Comparison of ENCODE assay signal across 8 cellular contexts in the genomic region with DNA sequence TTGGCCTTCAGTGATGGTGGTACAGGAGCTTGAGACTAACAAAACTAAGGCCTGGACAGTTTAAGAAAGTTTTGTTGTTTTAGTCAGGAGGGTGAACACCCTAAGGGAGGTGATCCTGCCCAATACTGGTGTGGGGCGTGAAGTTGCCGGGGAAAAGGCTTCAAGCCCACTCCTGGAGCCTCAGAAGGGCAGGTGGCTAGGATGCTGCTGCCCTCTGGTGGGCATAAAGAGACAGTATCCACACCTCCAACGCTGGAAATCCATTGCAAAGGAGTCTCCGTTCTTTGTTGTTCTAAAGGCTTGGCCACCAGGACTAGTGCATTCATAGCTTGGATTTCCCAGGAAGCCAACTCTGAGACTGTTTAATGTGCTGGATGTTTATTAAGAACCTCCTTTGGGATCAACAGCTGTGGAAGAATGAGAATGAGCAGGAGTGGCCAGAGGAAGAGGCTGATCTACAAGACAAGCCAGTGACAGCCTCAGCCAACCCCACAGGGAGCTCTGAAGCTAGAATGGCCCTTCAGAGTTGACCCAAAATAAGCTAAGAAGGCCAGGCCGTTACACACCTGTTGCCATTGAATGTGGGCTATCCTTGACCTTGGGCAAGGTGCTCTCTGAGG. TPM values are rescaled to one million over a fixed set of nuclear protein-coding genes. Genes with fewer than 3 reads are reported as not detected.
A peak's percentile ranks its signal among the peaks of the same experiment; 100 is the strongest.
DNase-seq lines count a peak whose midpoint lies in the region; ATAC-seq and TF ChIP-seq lines count a peak whose summit lies in the region.

No MANE protein-coding gene starts in this region.

- H2BK5ac ChIP-seq in H9 (ENCODE audit: insufficient read length, low read length) (no peak overlapping the region), mesendoderm (ENCODE audit: low read length) (no peak overlapping the region)

- DNase-seq in BJ (ENCODE audit: low read depth) (no peak), H9 (peak; percentile 70), NCI-H510A (lab: John Stamatoyannopoulos, UW) (peak; percentile 65), mesendoderm (peak; percentile 81), thoracic aorta (ENCODE audit: low spot score) (no peak)
- DNase-seq in activated CD4-positive, alpha-beta T cell treated with anti-CD3 and anti-CD28 coated beads for 48 hours = peak; percentile 50
- peak; percentile 32 for DNase-seq in effector CD4-positive, alpha-beta T cell

- H4K91ac ChIP-seq in H9 (ENCODE audit: insufficient read length, low read depth, low read length) = no peak overlapping the region

- POLR2A ChIA-PET in BJ (lab: Charles Lee) = no interaction called here

- H2BK120ac ChIP-seq in H9 (ENCODE audit: low read depth, low read length, poor library complexity, severe bottlenecking) (no peak overlapping the region), mesendoderm (ENCODE audit: low read depth, low read length) (no peak overlapping the region)

- H2BK20ac ChIP-seq in H9 (ENCODE audit: low read depth, low read length, poor library complexity, severe bottlenecking) = no peak overlapping the region

- H3K56ac ChIP-seq in H9 (ENCODE audit: insufficient read length, low read depth, low read length) = no peak overlapping the region
- no peak overlapping the region for H3K56ac ChIP-seq in mesendoderm (ENCODE audit: low read length)

- H3K9me3 ChIP-seq in H9 (ENCODE audit: control insufficient read depth, low read depth, low read length) = no peaks in the 10 kb centered on the region
- no peaks in the 10 kb centered on the region for H3K9me3 ChIP-seq in thoracic aorta

- no peaks in the 10 kb centered on the region for H4K20me1 ChIP-seq in H9 (ENCODE audit: control insufficient read depth, insufficient read depth, insufficient read length)

- H3K4ac ChIP-seq in H9 (ENCODE audit: low read depth, low read length) = no peak overlapping the region
- H3K4ac ChIP-seq in mesendoderm (ENCODE audit: low read depth, low read length) = no peak overlapping the region

- no peak overlapping the region for H3K14ac ChIP-seq in H9 (ENCODE audit: insufficient read depth, low read length)

- H3K79me2 ChIP-seq in H9 (ENCODE audit: insufficient read depth, low read length) (no peaks in the 10 kb centered on the region), mesendoderm (ENCODE audit: control insufficient read depth, insufficient read depth, low read length) (no peaks in the 10 kb centered on the region)

- no peaks in the 10 kb centered on the region for H3K27me3 ChIP-seq in BJ (ENCODE audit: control insufficient read depth, insufficient read depth, low read length)
- no peaks in the 10 kb centered on the region for H3K27me3 ChIP-seq in H9 (ENCODE audit: insufficient read depth, low read length)
- H3K27me3 ChIP-seq in mesendoderm (ENCODE audit: insufficient read depth, low read length, poor library complexity) = no peaks in the 10 kb centered on the region
- H3K27me3 ChIP-seq in thoracic aorta (replicated peaks; ENCODE audit: insufficient read depth) = no peaks in the 10 kb centered on the region

- no peak overlapping the region for H4K5ac ChIP-seq in H9 (ENCODE audit: insufficient read length, low read depth, low read length)
- H4K5ac ChIP-seq in mesendoderm (ENCODE audit: low read length) = no peak overlapping the region

- H3K27ac Mint-ChIP-seq in H9 = peak overlapping the region in 2 of 3 experiments; percentile 54 to 82; a peak in 3 of 7 replicates

- H3K36me3 ChIP-seq in BJ (ENCODE audit: control insufficient read depth, insufficient read depth, low read length) = no peaks in the 10 kb centered on the region
- H3K36me3 ChIP-seq in mesendoderm (ENCODE audit: control insufficient read depth, insufficient read depth, low read length) = peaks cover 4% of the 10 kb centered on the region
- no peaks in the 10 kb centered on the region for H3K36me3 ChIP-seq in thoracic aorta

- CTCF ChIA-PET in BJ (lab: Yijun Ruan, JAX) = interaction anchor here (0.6 to 8.2 kb wide), 37 partner anchors 8 to 528 kb away, joined by 3 to 105 read pairs (median 5); a partner anchor contains a TSS

- H3K27ac ChIP-seq in H9 (ENCODE audit: insufficient read length, low read depth, low read length) (no peak overlapping the region), mesendoderm (ENCODE audit: low read depth, low read length) (no peak overlapping the region), thoracic aorta (no peak overlapping the region)

- no CpG with 5 or more reads among the region's 5 CpGs for WGBS in H9 (ENCODE audit: extremely low coverage, insufficient read length, low lambda C conversion rate)
- no CpG with 5 or more reads among the region's 5 CpGs for WGBS in mesendoderm (ENCODE audit: extremely low coverage, insufficient coverage, low lambda C conversion rate)

- no peak overlapping the region for H3K9ac ChIP-seq in H9 (ENCODE audit: extremely low read depth, insufficient read length, low read length)
- H3K9ac ChIP-seq in mesendoderm (ENCODE audit: low read length) = no peak overlapping the region

- no peak overlapping the region for H3K18ac ChIP-seq in H9 (ENCODE audit: insufficient read length, low read depth, low read length)
- no peak overlapping the region for H3K18ac ChIP-seq in mesendoderm (ENCODE audit: low read length)

- peaks cover 2 to 16% (median 6%) of the 10 kb centered on the region in 3 experiments for H3K36me3 Mint-ChIP-seq in H9 (ENCODE audit: insufficient read depth in 1 of 3, low read depth in 3 of 3)

- no peak overlapping the region for H2BK15ac ChIP-seq in H9 (ENCODE audit: low read depth, low read length)
- H2BK15ac ChIP-seq in mesendoderm (replicated peaks; ENCODE audit: low read depth) = no peak overlapping the region

- no peaks in the 10 kb centered on the region for H3K23me2 ChIP-seq in H9 (ENCODE audit: insufficient read length, low read depth, low read length, poor library complexity, severe bottlenecking)

- no peak overlapping the region for H3T11ph ChIP-seq in H9 (ENCODE audit: low read length)

- H3K4me2 ChIP-seq in H9 (ENCODE audit: insufficient read depth, insufficient read length, low read length) = no peak overlapping the region
- H3K4me2 ChIP-seq in mesendoderm (ENCODE audit: low read length) = no peak overlapping the region

- H3K4me3 ChIP-seq in BJ (ENCODE audit: low read depth, low read length) = no peak overlapping the region
- no peak overlapping the region for H3K4me3 ChIP-seq in mesendoderm (ENCODE audit: low read length)
- no peak overlapping the region for H3K4me3 ChIP-seq in thoracic aorta

- no peak overlapping the region for H3K4me3 Mint-ChIP-seq in H9

- H2AK5ac ChIP-seq in H9 (ENCODE audit: insufficient read length, low read length) = no peak overlapping the region
- H2AK5ac ChIP-seq in mesendoderm (ENCODE audit: low read length) = no peak overlapping the region

- peak; percentile 89 for TF ChIP-seq CTCF in BJ (IDR thresholded peaks at IDR 0.05; ENCODE audit: insufficient read depth, low read depth, low read length)
- TF ChIP-seq CTCF in H9 (conservative IDR thresholded peaks at IDR 0.05) = peak; percentile 94
- peak; percentile 82 for TF ChIP-seq CTCF in thoracic aorta (IDR thresholded peaks at IDR 0.05)

- H3K79me1 ChIP-seq in H9 (ENCODE audit: insufficient read depth, low read depth, low read length, poor library complexity, severe bottlenecking) = no peaks in the 10 kb centered on the region
- no peaks in the 10 kb centered on the region for H3K79me1 ChIP-seq in mesendoderm (ENCODE audit: low read length)

- H2BK12ac ChIP-seq in H9 (ENCODE audit: insufficient read length, low read depth, low read length) = no peak overlapping the region

- H3K4me1 ChIP-seq in H9 (ENCODE audit: insufficient read depth, low read length) = no peaks in the 10 kb centered on the region
- no peaks in the 10 kb centered on the region for H3K4me1 ChIP-seq in mesendoderm (ENCODE audit: control insufficient read depth, low read depth, low read length)
- no peaks in the 10 kb centered on the region for H3K4me1 ChIP-seq in thoracic aorta (ENCODE audit: control insufficient read depth in 1 of 2, low read depth in 2 of 2)

- H3K27me3 Mint-ChIP-seq in H9 (ENCODE audit: low read depth) = no peaks in the 10 kb centered on the region

- no peak overlapping the region for H2AFZ ChIP-seq in H9 (ENCODE audit: low read length)

- ATAC-seq in thoracic aorta (ENCODE audit: insufficient number of reproducible peaks, low FRiP score, low read depth) (no peak), GM18870 (IDR thresholded peaks at IDR 0.05; ENCODE audit: unreplicated experiment) (no peak)

- H3K9me3 Mint-ChIP-seq in H9 = no peaks in the 10 kb centered on the region

- H4K8ac ChIP-seq in H9 (replicated peaks; ENCODE audit: insufficient read length, low read depth, low read length) = no peak overlapping the region
- H4K8ac ChIP-seq in mesendoderm (ENCODE audit: low read depth, low read length) = no peak overlapping the region

- peaks cover 10 to 18% of the 10 kb centered on the region in 2 experiments for H3K4me1 Mint-ChIP-seq in H9

- H3K23ac ChIP-seq in H9 (ENCODE audit: insufficient read length, low read depth, low read length) (no peak overlapping the region), mesendoderm (ENCODE audit: low read length) (no peak overlapping the region)

RNA-seq across cellular contexts. Expression of a gene that starts 8.2 kb away (rescaled TPM):
- 18.2 and 18.6 TPM in 2 replicates for polyA plus RNA-seq in BJ (2011; rRNA removed)
- 16.1 and 18.5 TPM in 2 replicates for polyA minus RNA-seq in BJ (2011; rRNA and poly(A)+ RNA removed)
- total RNA-seq in H9 (2021) (11.7 and 13.5 TPM in 2 replicates), thoracic aorta (10 to 100 TPM; 23.4 to 39.7 TPM)
- 4.8 TPM for polyA plus RNA-seq in mesendoderm (2013, experiment 1 of 2)
- polyA plus RNA-seq in mesendoderm (2013, experiment 2 of 2) = 4.9 TPM

RNA-seq across cellular contexts. Expression of a gene that starts 42.9 kb away (rescaled TPM):
- polyA plus RNA-seq in BJ (2011; rRNA removed) = 2.4 and 4.1 TPM in 2 replicates
- 3.5 and 4.0 TPM in 2 replicates for polyA minus RNA-seq in BJ (2011; rRNA and poly(A)+ RNA removed)
- 42.4 and 43.9 TPM in 2 replicates for total RNA-seq in H9 (2021)
- polyA plus RNA-seq in mesendoderm (2013, experiment 1 of 2) = 34.1 TPM
- 33.7 TPM for polyA plus RNA-seq in mesendoderm (2013, experiment 2 of 2)
- total RNA-seq in thoracic aorta = under 1 TPM; 0.27 to 0.56 TPM

Comparison
In these comparisons a context has a peak if more than half of its experiments do, and no peak if none do; other contexts are left out.
1. DNase-seq: peak in H9 (single experiment), NCI-H510A (single experiment), activated CD4-positive, alpha-beta T cell treated with anti-CD3 and anti-CD28 coated beads for 48 hours (single experiment), effector CD4-positive, alpha-beta T cell (single experiment) and mesendoderm (single experiment); none in BJ (single experiment) and thoracic aorta (single experiment).
2. RNA of a gene that starts 42.9 kb away (total RNA-seq): 42.4 to 43.9 TPM in H9; 0.27 to 0.56 TPM in thoracic aorta; every median in the first group is over 10 times any median in the second.
3. Peak in every context shown above with its lines, with median percentiles within 50 percentile points of each other: CTCF ChIP-seq.